In genomic region chr9:137511758-137512463, GRCh38 we compare ENCODE assay signal across 1 cellular context.
TF ChIP-seq lines count a peak whose summit lies in the region.

No MANE protein-coding gene starts in this region.

TF ChIP-seq in K562, 482 proteins besides CTCF, POLR2A, EP300 and RAD21 (continued from another document and continues in another):
- TF ChIP-seq HMGXB4 (CRISPR knock-in tag; IDR thresholded peaks at IDR 0.05) = peak; percentile 63
- no peak for TF ChIP-seq TFAM (CRISPR knock-in tag; conservative IDR thresholded peaks at IDR 0.05)
- peak; percentile 54 for TF ChIP-seq VEZF1 (CRISPR knock-in tag; IDR thresholded peaks at IDR 0.05)
- TF ChIP-seq CGGBP1 (CRISPR knock-in tag; IDR thresholded peaks at IDR 0.05) = no peak
- no peak for TF ChIP-seq ZNF12 (CRISPR knock-in tag; IDR thresholded peaks at IDR 0.05)
- peak; percentile 27 for TF ChIP-seq FOS (IDR thresholded peaks at IDR 0.05; ENCODE audit: extremely low read depth, insufficient read length)
- no peak for TF ChIP-seq E2F3 (CRISPR knock-in tag; IDR thresholded peaks at IDR 0.05)
- no peak for TF ChIP-seq ZNF778 (CRISPR knock-in tag; IDR thresholded peaks at IDR 0.05)
- peak; percentile 32; the same call in 1 of the 2 replicates for TF ChIP-seq E2F4 (CRISPR knock-in tag; IDR thresholded peaks at IDR 0.05; ENCODE audit: low read depth)
- TF ChIP-seq NR2C2 (CRISPR knock-in tag; IDR thresholded peaks at IDR 0.05) = no peak
- peak; percentile 18; the same call in 1 of the 2 replicates for TF ChIP-seq NR2C2 (tag; IDR thresholded peaks at IDR 0.05)
- TF ChIP-seq MYC (IDR thresholded peaks at IDR 0.05; ENCODE audit: low read depth, low read length) = peak; percentile 32; the same call in 1 of the 2 replicates
- no peak for TF ChIP-seq MYC (CRISPR knock-in tag; IDR thresholded peaks at IDR 0.05; ENCODE audit: borderline replicate concordance, low read depth)
- TF ChIP-seq ZNF589 (CRISPR knock-in tag; IDR thresholded peaks at IDR 0.05; ENCODE audit: low read depth) = 0 out of 2 replicates have a peak, but pooled peaks have one; percentile 55
- peak; percentile 79 for TF ChIP-seq NFE2 (IDR thresholded peaks at IDR 0.05; ENCODE audit: low read depth)
- TF ChIP-seq ARID4B (CRISPR knock-in tag; IDR thresholded peaks at IDR 0.05) = no peak
- peak; percentile 56 for TF ChIP-seq MGA (IDR thresholded peaks at IDR 0.05)
- TF ChIP-seq TOE1 (IDR thresholded peaks at IDR 0.05; ENCODE audit: borderline replicate concordance) = peak; percentile 71; the same call in 1 of the 2 replicates
- no peak for TF ChIP-seq TOE1 (CRISPR knock-in tag; IDR thresholded peaks at IDR 0.05; ENCODE audit: borderline replicate concordance, low read depth)
- TF ChIP-seq ZBTB43 (CRISPR knock-in tag; IDR thresholded peaks at IDR 0.05) = no peak
- no peak for TF ChIP-seq U2AF2 (optimal IDR thresholded peaks at IDR 0.05; ENCODE audit: low read depth, low read length)
- no peak for TF ChIP-seq DEAF1 (CRISPR knock-in tag; IDR thresholded peaks at IDR 0.05)
- TF ChIP-seq BHLHE40 (IDR thresholded peaks at IDR 0.05; ENCODE audit: low read length) = peak; percentile 92
- no peak for TF ChIP-seq ESRRB (CRISPR knock-in tag; IDR thresholded peaks at IDR 0.05; ENCODE audit: borderline replicate concordance)
- TF ChIP-seq THRAP3 (IDR thresholded peaks at IDR 0.05; ENCODE audit: borderline replicate concordance) = no peak
- TF ChIP-seq YBX1 (IDR thresholded peaks at IDR 0.05) = no peak
- TF ChIP-seq NRF1 (conservative IDR thresholded peaks at IDR 0.05 in 1 of 2, IDR thresholded peaks at IDR 0.05 in 1 of 2) = peak; percentile 56 to 67
- TF ChIP-seq KDM1A (IDR thresholded peaks at IDR 0.05) = peak in 1 of 2 experiments; percentile 36; a peak in 1 of 4 replicates
- no peak for TF ChIP-seq ARID3A (IDR thresholded peaks at IDR 0.05; ENCODE audit: borderline replicate concordance, low read depth, low read length)
